8 cellular contexts compared by ENCODE assay signal in genomic region chr5:127229185-127229889, GRCh38.
A peak's percentile ranks its signal among the peaks of the same experiment; 100 is the strongest.
DNase-seq lines count a peak whose midpoint lies in the region; ATAC-seq and TF ChIP-seq lines count a peak whose summit lies in the region.

No MANE protein-coding gene starts in this region.

- peak; percentile 3 for DNase-seq in ACHN
- peak; percentile 42 for DNase-seq in RPMI7951 (ENCODE audit: low read depth)
- DNase-seq in cardiac muscle cell (ENCODE audit: low read depth in 1 of 2, low spot score in 1 of 2), result peak; percentile 33 to 54
- peak; percentile 87 for DNase-seq in upper lobe of right lung

- H3K27me3 ChIP-seq in cardiac muscle cell (peaks cover 34% of the 10 kb centered on the region), parathyroid adenoma (ENCODE audit: control insufficient read depth, insufficient read depth, low read length) (no peaks in the 10 kb centered on the region), upper lobe of right lung (no peaks in the 10 kb centered on the region)

- no peaks in the 10 kb centered on the region for H3K79me2 ChIP-seq in parathyroid adenoma

- H3K4me3 Mint-ChIP-seq in activated naive CD4-positive, alpha-beta T cell treated with anti-CD3 and anti-CD28 coated beads, Interleukin-2, amount 50 U/mL, for 24 hours, result peak overlapping the region; percentile 77

- ATAC-seq in GM18861 (IDR thresholded peaks at IDR 0.05; ENCODE audit: unreplicated experiment) (peak; percentile 65), HG03103 (IDR thresholded peaks at IDR 0.05; ENCODE audit: low read depth, unreplicated experiment) (peak; percentile 74), upper lobe of right lung (peak; percentile 94)

- H2AFZ ChIP-seq in parathyroid adenoma, result peak overlapping the region; percentile 96

- H3K4me3 ChIP-seq in cardiac muscle cell (peak overlapping the region; percentile 9), parathyroid adenoma (ENCODE audit: low read depth, low read length) (peak overlapping the region; percentile 18), upper lobe of right lung (peak overlapping the region; percentile 55)

- H3K36me3 Mint-ChIP-seq in activated naive CD4-positive, alpha-beta T cell treated with anti-CD3 and anti-CD28 coated beads, Interleukin-2, amount 50 U/mL, for 24 hours, result peaks cover 9% of the 10 kb centered on the region

- in situ Hi-C loops in ACHN (cut with HindIII; ENCODE audit: low pct_ligation_motif_present, low pct_unique_long_range_greater_than_20kb, low sequenced_read_pairs), result no loop called here

- no peaks in the 10 kb centered on the region for H3K27me3 Mint-ChIP-seq in activated naive CD4-positive, alpha-beta T cell treated with anti-CD3 and anti-CD28 coated beads, Interleukin-2, amount 50 U/mL, for 24 hours

- H3K9ac ChIP-seq in parathyroid adenoma, result no peak overlapping the region

- TF ChIP-seq CTCF in cardiac muscle cell (IDR thresholded peaks at IDR 0.05; ENCODE audit: low read depth, low read length) (peak; percentile 29), parathyroid adenoma (IDR thresholded peaks at IDR 0.05) (no peak), upper lobe of right lung (IDR thresholded peaks at IDR 0.05) (peak; percentile 17)

- intact Hi-C loops in upper lobe of right lung (cut with DNase I), result no loop called here

- no peak overlapping the region for H3K27ac ChIP-seq in cardiac muscle cell
- peak overlapping the region; percentile 53 for H3K27ac ChIP-seq in parathyroid adenoma
- peak overlapping the region; percentile 75 for H3K27ac ChIP-seq in upper lobe of right lung

- H3K4me2 ChIP-seq in parathyroid adenoma (ENCODE audit: low read length), result peak overlapping the region; percentile 59

- no peaks in the 10 kb centered on the region for H3K4me1 ChIP-seq in cardiac muscle cell (ENCODE audit: low read depth)
- H3K4me1 ChIP-seq in parathyroid adenoma, result peaks cover 7% of the 10 kb centered on the region
- H3K4me1 ChIP-seq in upper lobe of right lung, result peaks cover 5% of the 10 kb centered on the region

- H3K27ac Mint-ChIP-seq in activated naive CD4-positive, alpha-beta T cell treated with anti-CD3 and anti-CD28 coated beads, Interleukin-2, amount 50 U/mL, for 24 hours, result peak overlapping the region; percentile 56

- no peaks in the 10 kb centered on the region for H3K9me3 Mint-ChIP-seq in activated naive CD4-positive, alpha-beta T cell treated with anti-CD3 and anti-CD28 coated beads, Interleukin-2, amount 50 U/mL, for 24 hours

- peaks cover 15% of the 10 kb centered on the region for H3K4me1 Mint-ChIP-seq in activated naive CD4-positive, alpha-beta T cell treated with anti-CD3 and anti-CD28 coated beads, Interleukin-2, amount 50 U/mL, for 24 hours

- no peaks in the 10 kb centered on the region for H3K36me3 ChIP-seq in cardiac muscle cell
- H3K36me3 ChIP-seq in parathyroid adenoma (ENCODE audit: control insufficient read depth, insufficient read depth, low read length), result no peaks in the 10 kb centered on the region
- H3K36me3 ChIP-seq in upper lobe of right lung, result no peaks in the 10 kb centered on the region

- H3K9me3 ChIP-seq in cardiac muscle cell (ENCODE audit: low read depth), result no peaks in the 10 kb centered on the region
- no peaks in the 10 kb centered on the region for H3K9me3 ChIP-seq in parathyroid adenoma (ENCODE audit: control insufficient read depth, low read length)
- no peaks in the 10 kb centered on the region for H3K9me3 ChIP-seq in upper lobe of right lung

Comparison
In these comparisons a context has a peak if more than half of its experiments do, and no peak if none do; other contexts are left out.
1. DNase-seq: peak in every context shown above with its lines; median percentile 87 in upper lobe of right lung; 44 in cardiac muscle cell; 42 in RPMI7951; 3 in ACHN.